Comparison of ENCODE assay signal across 35 cellular contexts in the genomic region with DNA sequence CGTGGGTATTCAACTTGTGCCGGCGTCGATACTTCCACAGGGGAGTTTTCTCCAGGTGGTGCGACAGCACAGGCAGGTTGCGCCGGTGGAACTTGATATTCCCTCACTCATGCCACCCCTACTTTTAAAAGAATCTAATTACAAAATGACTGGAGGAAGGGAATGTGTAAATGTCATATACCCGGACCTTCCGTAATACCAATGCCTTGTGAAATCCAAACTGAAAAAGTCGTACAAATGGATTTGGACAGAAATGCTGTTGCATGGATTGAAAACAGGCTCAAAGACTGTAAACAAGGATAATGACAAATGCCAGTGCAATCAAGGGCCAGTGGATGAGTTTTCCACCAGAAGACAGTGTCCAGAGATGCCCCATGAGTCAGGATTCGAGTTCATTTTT.
"Had no signal": no experiment of that assay in that cellular context is flagged by ENCODE, and none has a peak within 500 bp of the region (broad histone marks: within the 10 kb centered on the region; RNA-seq: fewer than 3 reads in every experiment).

No MANE protein-coding gene starts in this region.

- H3K9ac ChIP-seq: KMS-11 had no signal

- H3K36me3 ChIP-seq: MG63 had no signal

- H3K27me3 ChIP-seq: MG63 had no signal

- H3K27ac ChIP-seq: KMS-11 had no signal

- H3K9me3 ChIP-seq: MG63 had no signal

- H3K4me3 ChIP-seq: MG63 had no signal

- DNase-seq: Karpas-422, Kasumi-1, KBM-7, KG1, MG63, MM.1S, MV-4-11, NCI-H1048, NCI-H1092, NCI-H1092 treated with DMSO at 0.1 percent for 48 hours, NCI-H1105, NCI-H1105 treated with DMSO at 0.1 percent for 48 hours, NCI-H1417, NCI-H1417 treated with DMSO at 0.1 percent for 48 hours, NCI-H1436, NCI-H1436 treated with DMSO at 0.1 percent for 48 hours, NCI-H146, NCI-H1694, NCI-H1694 treated with DMSO at 0.1 percent for 48 hours, NCI-H187 treated with DMSO at 0.1 percent for 48 hours, NCI-H1930, NCI-H2029, NCI-H2029 treated with DMSO at 0.1 percent for 48 hours, NCI-H2081, NCI-H2081 treated with DMSO at 0.1 percent for 48 hours, NCI-H2107, NCI-H2227 treated with DMSO at 0.1 percent for 48 hours, NCI-H226, NCI-H345, NCI-H446, NCI-H446 treated with DMSO at 0.1 percent for 48 hours, NCI-H510A, NCI-H510A treated with DMSO at 0.1 percent for 48 hours, NCI-H524 had no signal

- H3K4me2 ChIP-seq: KMS-11 had no signal
